ENCODE assay signal across 8 cellular contexts in the genomic region with DNA sequence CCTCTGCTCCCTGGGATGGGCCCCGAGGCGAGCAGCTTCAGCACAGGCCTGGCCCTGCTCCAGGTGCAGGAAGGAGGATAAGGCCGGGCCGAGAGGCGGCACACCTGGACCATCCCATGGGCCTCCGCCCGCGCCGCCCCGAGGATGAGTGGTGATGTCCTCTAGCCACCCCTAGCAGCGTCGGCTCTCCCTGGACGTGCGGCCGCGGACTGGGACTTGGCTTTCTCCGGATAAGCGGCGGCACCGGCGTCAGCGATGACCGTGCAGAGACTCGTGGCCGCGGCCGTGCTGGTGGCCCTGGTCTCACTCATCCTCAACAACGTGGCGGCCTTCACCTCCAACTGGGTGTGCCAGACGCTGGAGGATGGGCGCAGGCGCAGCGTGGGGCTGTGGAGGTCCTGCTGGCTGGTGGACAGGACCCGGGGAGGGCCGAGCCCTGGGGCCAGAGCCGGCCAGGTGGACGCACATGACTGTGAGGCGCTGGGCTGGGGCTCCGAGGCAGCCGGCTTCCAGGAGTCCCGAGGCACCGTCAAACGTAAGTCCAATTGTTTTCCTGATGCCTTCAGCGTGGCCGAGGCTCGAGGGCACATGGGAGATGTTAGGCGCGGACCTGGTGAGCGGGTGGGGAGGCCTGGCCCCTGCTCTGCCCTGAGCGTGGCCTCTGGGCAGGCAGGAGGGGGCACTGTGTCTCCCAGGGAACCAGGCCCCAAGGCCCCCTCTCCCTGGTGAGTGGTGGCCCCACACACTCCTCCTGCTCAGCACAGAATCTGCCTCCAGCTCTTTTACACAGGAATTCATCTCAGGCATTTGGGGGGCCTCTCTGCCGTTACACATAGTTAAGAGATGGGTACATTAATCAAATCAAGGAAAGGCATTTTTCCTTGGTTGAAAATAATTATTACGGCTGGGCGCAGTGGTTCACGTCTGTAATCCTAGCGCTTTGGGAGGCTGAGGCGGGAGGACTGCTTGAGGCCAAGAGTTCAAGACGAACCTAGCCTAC. TPM values are rescaled to one million over a fixed set of nuclear protein-coding genes. Genes with fewer than 3 reads are reported as not detected.
DNase-seq lines count a peak whose midpoint lies in the region; ATAC-seq and TF ChIP-seq lines count a peak whose summit lies in the region.

No MANE protein-coding gene starts in this region.

- CTCF ChIA-PET in A673 (lab: Charles Lee), result no interaction called here

- BruUV-seq in A673 (replicated peaks; lab: Mats Ljungman, UMichigan), result no TSS peak

- peaks cover 0 to 22% (median 5%) of the 10 kb centered on the region in 7 donors for H3K27me3 ChIP-seq in spleen (replicated peaks in 1 of 7)
- H3K27me3 ChIP-seq in A673 (replicated peaks; ENCODE audit: insufficient read depth, low read depth, low read length, poor library complexity), result no peaks in the 10 kb centered on the region

- H3K4me1 ChIP-seq in spleen (peaks cover 36 to 93% (median 76%) of the 10 kb centered on the region in 6 donors), A673 (ENCODE audit: insufficient read depth, low read length, poor library complexity, severe bottlenecking) (no peaks in the 10 kb centered on the region)

- DNase-seq in GM03348 (ENCODE audit: low spot score) (peak; percentile 68), left ventricle myocardium superior (peak; percentile 57), spleen (no peak), NOMO-1 (lab: John Stamatoyannopoulos, UW; ENCODE audit: unreplicated experiment in 2 of 2) (no peak), A673 (ENCODE audit: low spot score) (no peak), 8988T (no peak)
- peak; percentile 60 to 67 for DNase-seq in activated T-cell treated with anti-CD3 and anti-CD28 coated beads, Interleukin-2, amount 50 U/mL, for 48 hours

- TF ChIP-seq CTCF in spleen (IDR thresholded peaks at IDR 0.05 in 8 of 11, conservative IDR thresholded peaks at IDR 0.05 in 3 of 11), result no peak
- no peak for TF ChIP-seq CTCF in A673 (conservative IDR thresholded peaks at IDR 0.05; ENCODE audit: low read depth, low read length)

- POLR2A ChIA-PET in A673 (lab: Charles Lee; ENCODE audit: low non-redundant PET), result no interaction called here

- TF ChIP-seq POLR2A in spleen (IDR thresholded peaks at IDR 0.05), result no peak

- H3K36me3 ChIP-seq in spleen, result peaks cover 0 to 40% (median 15%) of the 10 kb centered on the region in 6 donors
- no peaks in the 10 kb centered on the region for H3K36me3 ChIP-seq in A673 (ENCODE audit: insufficient read depth, low read length, poor library complexity, severe bottlenecking)

- H3K4me3 ChIP-seq in spleen, result peak overlapping the region; percentile 50 to 86 (median 62)
- no peak overlapping the region for H3K4me3 ChIP-seq in A673 (ENCODE audit: low read depth, low read length, poor library complexity, severe bottlenecking)

- 17 to 42% (median 28%) methylated on average over 13 to 57 of the region's 57 CpGs for WGBS in spleen, 5 donors

- intact Hi-C loops in left ventricle myocardium superior (cut with micrococcal nuclease), result no loop called here
- intact Hi-C loops in spleen (cut with DNase I; ENCODE audit: low total_unique reads), result no loop called here
- intact Hi-C loops in A673 (cut with micrococcal nuclease; ENCODE audit: unreplicated experiment), result no loop called here

- H3K9me3 ChIP-seq in spleen (no peaks in the 10 kb centered on the region), A673 (ENCODE audit: low read depth, low read length, poor library complexity, severe bottlenecking) (no peaks in the 10 kb centered on the region)

- peak overlapping the region; percentile 79 to 95 (median 90) for H3K27ac ChIP-seq in spleen
- no peak overlapping the region for H3K27ac ChIP-seq in A673 (ENCODE audit: low read depth, low read length, poor library complexity, severe bottlenecking)

- ATAC-seq in left ventricle myocardium superior (no peak), HG03039 (IDR thresholded peaks at IDR 0.05; ENCODE audit: unreplicated experiment) (no peak)

RNA-seq across cellular contexts. Expression of a gene that starts 0.9 kb away (rescaled TPM):
- total RNA-seq in left ventricle myocardium superior, result 28.8 TPM
- total RNA-seq in spleen, result 10 to 100 TPM; 12.6 to 47.1 (median 26.9) TPM
- 10 to 100 TPM; 10.1 to 21.0 (median 13.6) TPM for polyA plus RNA-seq in spleen
- not detected in 2 replicates for total RNA-seq in A673 (2021)

RNA-seq across cellular contexts. Expression of a gene that starts 41.2 kb away (rescaled TPM):
- 21.6 TPM for total RNA-seq in left ventricle myocardium superior
- total RNA-seq in spleen, result 10 to 100 TPM; 28.5 to 64.2 (median 44.0) TPM
- polyA plus RNA-seq in spleen, result 100 to 1,000 TPM in 1 of 3 donors, 10 to 100 TPM in 2; 60.3 to 110 (median 83.5) TPM
- total RNA-seq in A673 (2021), result 62.9 and 67.0 TPM in 2 replicates

RNA-seq across cellular contexts. Expression of a gene that starts 45.6 kb away (rescaled TPM):
- total RNA-seq in left ventricle myocardium superior (not detected), spleen (under 1 TPM in 5 of 7 donors, not detected in 2; 0.23 to 0.85 (median 0.60) TPM), A673 (2021) (not detected in 2 replicates)
- under 1 TPM in 2 of 3 donors, not detected in 1; 0.03 to 0.19 TPM for polyA plus RNA-seq in spleen

RNA-seq across cellular contexts. Expression of a gene that starts 59.5 kb away (rescaled TPM):
- total RNA-seq in left ventricle myocardium superior, result 53.2 TPM
- 100 to 1,000 TPM in 6 of 7 donors, 10 to 100 TPM in 1; 76.5 to 146 (median 127) TPM for total RNA-seq in spleen
- polyA plus RNA-seq in spleen, result 100 to 1,000 TPM in 1 of 3 donors, 10 to 100 TPM in 2; 43.2 to 117 (median 59.6) TPM
- total RNA-seq in A673 (2021), result 82.2 and 89.3 TPM in 2 replicates

Comparison
In these comparisons a context has a peak if more than half of its experiments do, and no peak if none do; other contexts are left out.
1. DNase-seq: peak in GM03348 (single experiment), activated T-cell treated with anti-CD3 and anti-CD28 coated beads, Interleukin-2, amount 50 U/mL, for 48 hours (2 of 2) and left ventricle myocardium superior (single experiment); none in spleen (single experiment), NOMO-1 (0 of 2), A673 (single experiment) and 8988T (single experiment).
2. RNA of a gene that starts 0.9 kb away (total RNA-seq): 28.8 TPM in left ventricle myocardium superior (single experiment) and 12.6 to 47.1 TPM in spleen; not detected in A673; every median in the first group is over 10 times any median in the second.